Comparison of ENCODE assay signal across 10 cellular contexts in genomic region chr20:59743767-59744485, GRCh38.
DNase-seq lines count a peak whose midpoint lies in the region; ATAC-seq and TF ChIP-seq lines count a peak whose summit lies in the region.
"Had no signal": no experiment of that assay in that cellular context is flagged by ENCODE, and none has a peak within 500 bp of the region (broad histone marks: within the 10 kb centered on the region; RNA-seq: fewer than 3 reads in every experiment).

No MANE protein-coding gene starts in this region.

- no peaks in the 10 kb centered on the region for H3K27me3 ChIP-seq in GM06990 (replicated peaks; ENCODE audit: control insufficient read depth, insufficient read depth, low read length)
- peaks cover 32% of the 10 kb centered on the region for H3K27me3 ChIP-seq in MM.1S (replicated peaks; ENCODE audit: insufficient read depth, low read length)

- H3K4me3 ChIP-seq in GM06990 (replicated peaks; ENCODE audit: low read depth, low read length) = no peak overlapping the region
- no peak overlapping the region for H3K4me3 ChIP-seq in MM.1S (ENCODE audit: low read length)

- no peak overlapping the region for H3K9ac ChIP-seq in MM.1S (ENCODE audit: low read length)

- peak; percentile 48 for DNase-seq in AG20443 (ENCODE audit: low spot score)
- DNase-seq in GM06990 (ENCODE audit: extremely low read depth, insufficient read length) = peak; percentile 31
- peak; percentile 75 for DNase-seq in MM.1S
- DNase-seq in stimulated activated naive CD4-positive, alpha-beta T cell treated with Interleukin-2 at 50 U/mL for 16 hours (lab: John Stamatoyannopoulos, UW) = no peak
- no peak for DNase-seq in activated naive CD4-positive, alpha-beta T cell treated with anti-CD3 and anti-CD28 coated beads, Interleukin-2, amount 50 U/mL, for 72 hours (ENCODE audit: low spot score in 2 of 2)
- no peak for DNase-seq in NCI-H2196 treated with DMSO at 0.1 percent for 48 hours (lab: John Stamatoyannopoulos, UW; ENCODE audit: unreplicated experiment)
- DNase-seq: stimulated activated CD8-positive, alpha-beta memory T cell treated with anti-CD3 and anti-CD28 coated beads, Interleukin-4, amount 100 ng/mL, for 48 hours; T-helper 1 cell had no signal

- no peaks in the 10 kb centered on the region for H3F3A ChIP-seq in MM.1S (ENCODE audit: insufficient read depth, low read length)

- H4K20me1 ChIP-seq in MM.1S (ENCODE audit: insufficient read depth, low read length) = no peaks in the 10 kb centered on the region

- no peaks in the 10 kb centered on the region for H3K4me1 ChIP-seq in MM.1S (ENCODE audit: low read length)

- H3K4me2 ChIP-seq in MM.1S (ENCODE audit: low read depth, low read length) = no peak overlapping the region

- no peaks in the 10 kb centered on the region for H3K36me3 Mint-ChIP-seq in activated naive CD4-positive, alpha-beta T cell treated with anti-CD3 and anti-CD28 coated beads, Interleukin-2, amount 50 U/mL, for 72 hours

- no peaks in the 10 kb centered on the region for H3K9me3 Mint-ChIP-seq in activated naive CD4-positive, alpha-beta T cell treated with anti-CD3 and anti-CD28 coated beads, Interleukin-2, amount 50 U/mL, for 72 hours

- peak; percentile 69 for TF ChIP-seq CTCF in GM06990 (IDR thresholded peaks at IDR 0.05; ENCODE audit: insufficient read depth, low read length, poor library complexity, severe bottlenecking)
- peak; percentile 76 for TF ChIP-seq CTCF in MM.1S (IDR thresholded peaks at IDR 0.05; ENCODE audit: low read length)

- H2AFZ ChIP-seq in MM.1S (ENCODE audit: low read length) = 0 out of 2 replicates have a peak overlapping the region, but pooled peaks have one; percentile 31

- no peak overlapping the region for H3K27ac ChIP-seq in MM.1S (ENCODE audit: low read length)
- H3K27ac ChIP-seq in cingulate gyrus (ENCODE audit: low read depth, low read length) = peak overlapping the region; percentile 54

- H3K9me2 ChIP-seq in MM.1S (replicated peaks; ENCODE audit: insufficient read depth, low read length) = no peaks in the 10 kb centered on the region

- no peak for ATAC-seq in HG03135 (IDR thresholded peaks at IDR 0.05; ENCODE audit: unreplicated experiment)
- ATAC-seq in activated naive CD4-positive, alpha-beta T cell treated with anti-CD3 and anti-CD28 coated beads, Interleukin-2, amount 50 U/mL, for 72 hours = no peak

- H3K27ac Mint-ChIP-seq in activated naive CD4-positive, alpha-beta T cell treated with anti-CD3 and anti-CD28 coated beads, Interleukin-2, amount 50 U/mL, for 72 hours = no peak overlapping the region

- H3K9me3 ChIP-seq in MM.1S (replicated peaks; ENCODE audit: insufficient read depth, low read length) = no peaks in the 10 kb centered on the region

- no peaks in the 10 kb centered on the region for H3K79me2 ChIP-seq in MM.1S (ENCODE audit: low read length)

- H3K36me3 ChIP-seq in GM06990 (ENCODE audit: control insufficient read depth, insufficient read depth, low read length) (no peaks in the 10 kb centered on the region), MM.1S (replicated peaks; ENCODE audit: insufficient read depth, low read length) (no peaks in the 10 kb centered on the region)

Comparison
In these comparisons a context has a peak if more than half of its experiments do, and no peak if none do; other contexts are left out.
1. DNase-seq: peak in AG20443 (single experiment), GM06990 (single experiment) and MM.1S (single experiment); none in stimulated activated naive CD4-positive, alpha-beta T cell treated with Interleukin-2 at 50 U/mL for 16 hours (single experiment), activated naive CD4-positive, alpha-beta T cell treated with anti-CD3 and anti-CD28 coated beads, Interleukin-2, amount 50 U/mL, for 72 hours (0 of 2) and NCI-H2196 treated with DMSO at 0.1 percent for 48 hours (single experiment).